12 cellular contexts compared by ENCODE assay signal in genomic region chr17:40910441-40910841, GRCh38. TPM values are rescaled to one million over a fixed set of nuclear protein-coding genes. Genes with fewer than 3 reads are reported as not detected.
DNase-seq lines count a peak whose midpoint lies in the region; ATAC-seq and TF ChIP-seq lines count a peak whose summit lies in the region.
"Had no signal": no experiment of that assay in that cellular context is flagged by ENCODE, and none has a peak within 500 bp of the region (broad histone marks: within the 10 kb centered on the region; RNA-seq: fewer than 3 reads in every experiment).

No MANE protein-coding gene starts in this region.

- H3K36me3 ChIP-seq in mammary epithelial cell (ENCODE audit: insufficient read depth, low read length), result no peaks in the 10 kb centered on the region
- H3K36me3 ChIP-seq in uterus, result no peaks in the 10 kb centered on the region
- no peaks in the 10 kb centered on the region for H3K36me3 ChIP-seq in upper lobe of right lung
- H3K36me3 ChIP-seq: lower lobe of right lung had no signal

- intact Hi-C loops in mammary epithelial cell (cut with micrococcal nuclease) (loop anchor here (5.0 kb wide), 1 partner anchor 132 kb away; the partner anchor contains the start of gene KRTAP1-1), uterus (cut with DNase I; ENCODE audit: low total_unique reads) (no loop called here), upper lobe of right lung (cut with DNase I) (no loop called here)

- no peaks in the 10 kb centered on the region for H3K4me1 Mint-ChIP-seq in T-cell
- H3K4me1 Mint-ChIP-seq: T-helper 17 cell had no signal

- peak; percentile 37 for DNase-seq in LHCN-M2 (ENCODE audit: low read depth)
- DNase-seq in mammary epithelial cell, result peak; percentile 84
- DNase-seq in medulla oblongata (ENCODE audit: extremely low spot score), result peak; percentile 4
- no peak for DNase-seq in uterus
- DNase-seq in upper lobe of right lung, result no peak
- no peak for DNase-seq in T-cell
- DNase-seq: erythroblast, GF-D8, lower lobe of right lung, T-helper 17 cell had no signal

- no peak overlapping the region for H3K27ac Mint-ChIP-seq in T-cell
- H3K27ac Mint-ChIP-seq: T-helper 17 cell had no signal

- dilution Hi-C loops in mammary epithelial cell (cut with HindIII; ENCODE audit: low sequenced_read_pairs), result loop anchor here (10.0 kb wide), 1 partner anchor 624 kb away; no protein-coding TSS in a partner anchor

- H3K4me2 ChIP-seq in mammary epithelial cell (ENCODE audit: insufficient read depth, low read depth, low read length), result peak overlapping the region; percentile 61

- H3K36me3 Mint-ChIP-seq in T-cell, result no peaks in the 10 kb centered on the region

- TF ChIP-seq CTCF in mammary epithelial cell (conservative IDR thresholded peaks at IDR 0.05 in 1 of 2, IDR thresholded peaks at IDR 0.05 in 1 of 2; ENCODE audit: extremely low read depth in 1 of 2, insufficient read depth in 1 of 2, low read depth in 1 of 2, low read length in 2 of 2) (no peak), uterus (IDR thresholded peaks at IDR 0.05) (no peak), upper lobe of right lung (IDR thresholded peaks at IDR 0.05) (no peak)

- TF ChIP-seq POLR2A in uterus (IDR thresholded peaks at IDR 0.05), result no peak

- H3K4me3 ChIP-seq in mammary epithelial cell (replicated peaks in 1 of 3; ENCODE audit: insufficient read depth in 1 of 3, low read depth in 2 of 3, low read length in 3 of 3) (peak overlapping the region in 1 of 3 experiments; percentile 0), uterus (no peak overlapping the region), upper lobe of right lung (no peak overlapping the region)
- H3K4me3 ChIP-seq: lower lobe of right lung had no signal

- H4K20me1 ChIP-seq in mammary epithelial cell (ENCODE audit: insufficient read depth, low read length), result no peaks in the 10 kb centered on the region

- CTCF ChIA-PET in mammary epithelial cell (lab: Charles Lee; ENCODE audit: low non-redundant PET), result interaction anchor here (0.5 to 1.8 kb wide), 5 partner anchors 56 to 756 kb away, joined by 3 to 15 read pairs (median 4); no protein-coding TSS in a partner anchor
- CTCF ChIA-PET in T-cell (lab: Charles Lee), result interaction anchor here in 1 of 2 donors (1.2 to 2.5 kb wide), 4 partner anchors 412 to 752 kb away, joined by 3 to 14 read pairs (median 4); no protein-coding TSS in a partner anchor

- 6% methylated on average over 3 of the region's 3 CpGs for WGBS in mammary epithelial cell (ENCODE audit: low coverage, missing lambda C conversion rate)

- H3K9me3 Mint-ChIP-seq in T-cell, result no peaks in the 10 kb centered on the region

- in situ Hi-C loops in mammary epithelial cell (cut with MboI; ENCODE audit: low sequenced_read_pairs in 2 of 2), result no loop called here

- H3K4me3 Mint-ChIP-seq in T-cell, result no peak overlapping the region
- H3K4me3 Mint-ChIP-seq: T-helper 17 cell had no signal

- no peak for ATAC-seq in upper lobe of right lung
- ATAC-seq in HG03565 (IDR thresholded peaks at IDR 0.05; ENCODE audit: unreplicated experiment), result no peak
- ATAC-seq in T-cell (replicated peaks in 1 of 4), result no peak
- ATAC-seq: T-helper 17 cell had no signal

- H3K27me3 ChIP-seq in mammary epithelial cell (ENCODE audit: insufficient read depth, low read length), result no peaks in the 10 kb centered on the region
- no peaks in the 10 kb centered on the region for H3K27me3 ChIP-seq in uterus
- peaks cover 6% of the 10 kb centered on the region for H3K27me3 ChIP-seq in upper lobe of right lung

- H3K79me2 ChIP-seq in mammary epithelial cell (ENCODE audit: insufficient read depth, low read length), result no peaks in the 10 kb centered on the region

- peaks cover 34 to 38% of the 10 kb centered on the region in 2 donors for H3K27me3 Mint-ChIP-seq in T-cell

- BruUV-seq in mammary epithelial cell (replicated peaks; lab: Mats Ljungman, UMichigan), result no TSS peak

- H3K9me3 ChIP-seq in mammary epithelial cell (replicated peaks; ENCODE audit: insufficient read depth, low read length) (no peaks in the 10 kb centered on the region), uterus (no peaks in the 10 kb centered on the region), upper lobe of right lung (no peaks in the 10 kb centered on the region)
- H3K9me3 ChIP-seq: lower lobe of right lung had no signal

- peaks cover 53% of the 10 kb centered on the region for H3K4me1 ChIP-seq in mammary epithelial cell (ENCODE audit: insufficient read depth, low read length)
- H3K4me1 ChIP-seq in uterus, result peaks cover 0 to 9% of the 10 kb centered on the region in 2 donors
- peaks cover 9% of the 10 kb centered on the region for H3K4me1 ChIP-seq in upper lobe of right lung

- H3K9ac ChIP-seq in mammary epithelial cell (ENCODE audit: insufficient read depth, low read length), result peak overlapping the region; percentile 93

- H3K27ac ChIP-seq in mammary epithelial cell (ENCODE audit: insufficient read depth, low read depth, low read length) (peak overlapping the region; percentile 98), uterus (peak overlapping the region; percentile 78 to 83), upper lobe of right lung (no peak overlapping the region)
- H3K27ac ChIP-seq: lower lobe of right lung had no signal

- H2AFZ ChIP-seq in mammary epithelial cell (ENCODE audit: low read depth, low read length), result peak overlapping the region; percentile 80

- POLR2A ChIA-PET in T-cell (lab: Charles Lee), result no interaction called here

RNA-seq across cellular contexts. Expression of gene KRT20, which starts 25.4 kb away (rescaled TPM):
- total RNA-seq in LHCN-M2 (2014; rRNA removed) (not detected in 2 replicates), mammary epithelial cell (not detected), uterus (under 1 TPM in 3 of 4 donors, not detected in 1; 0.26 to 0.83 (median 0.29) TPM), upper lobe of right lung (not detected), T-cell (under 1 TPM in 1 of 5 donors, not detected in 4; 0.47 TPM)
- not detected for polyA plus RNA-seq in LHCN-M2 (2012)
- polyA plus RNA-seq in mammary epithelial cell, result not detected
- not detected for polyA minus RNA-seq in mammary epithelial cell
- total RNA-seq: activated CD8-positive, alpha-beta memory T cell treated with anti-CD3 and anti-CD28 coated beads for 36 hours; lower lobe of right lung; T-helper 17 cell had no signal

RNA-seq across cellular contexts. Expression of gene KRT23, which starts 27.0 kb away (rescaled TPM):
- total RNA-seq in LHCN-M2 (2014; rRNA removed) (not detected in 2 replicates), mammary epithelial cell (10 to 100 TPM in 1 of 2 donors, 1 to 10 TPM in 1; 1.5 to 94.5 TPM), uterus (1 to 10 TPM in 1 of 4 donors, under 1 TPM in 1, not detected in 2; 0.79 to 3.1 TPM), upper lobe of right lung (1.1 TPM), T-cell (not detected)
- not detected for polyA plus RNA-seq in LHCN-M2 (2012)
- polyA plus RNA-seq in mammary epithelial cell, result 2.5 TPM
- not detected for polyA minus RNA-seq in mammary epithelial cell
- total RNA-seq: activated CD8-positive, alpha-beta memory T cell treated with anti-CD3 and anti-CD28 coated beads for 36 hours; T-helper 17 cell had no signal

RNA-seq across cellular contexts. Expression of gene KRT12, which starts 43.4 kb away (rescaled TPM):
- total RNA-seq in LHCN-M2 (2014; rRNA removed) (not detected in 2 replicates), mammary epithelial cell (not detected), uterus (not detected), upper lobe of right lung (not detected), T-cell (under 1 TPM in 1 of 5 donors, not detected in 4; 0.10 TPM)
- polyA plus RNA-seq in LHCN-M2 (2012), result not detected
- not detected for polyA plus RNA-seq in mammary epithelial cell
- not detected for polyA minus RNA-seq in mammary epithelial cell
- total RNA-seq: activated CD8-positive, alpha-beta memory T cell treated with anti-CD3 and anti-CD28 coated beads for 36 hours; lower lobe of right lung; T-helper 17 cell had no signal

RNA-seq across cellular contexts. Expression of gene KRT39, which starts 56.3 kb away (rescaled TPM):
- total RNA-seq in LHCN-M2 (2014; rRNA removed) (not detected in 2 replicates), mammary epithelial cell (under 1 TPM in 1 of 2 donors, not detected in 1; 0.33 TPM), uterus (not detected), upper lobe of right lung (0.35 TPM), T-cell (not detected)
- polyA plus RNA-seq in LHCN-M2 (2012), result not detected
- not detected for polyA plus RNA-seq in mammary epithelial cell
- not detected for polyA minus RNA-seq in mammary epithelial cell
- total RNA-seq: activated CD8-positive, alpha-beta memory T cell treated with anti-CD3 and anti-CD28 coated beads for 36 hours; T-helper 17 cell had no signal

Comparison
In these comparisons a context has a peak if more than half of its experiments do, and no peak if none do; other contexts are left out.
1. DNase-seq: peak in LHCN-M2 (single experiment), mammary epithelial cell (single experiment) and medulla oblongata (single experiment); none in uterus (0 of 2), upper lobe of right lung (single experiment) and T-cell (0 of 34).